16 cellular contexts compared by ENCODE assay signal in the genomic region with DNA sequence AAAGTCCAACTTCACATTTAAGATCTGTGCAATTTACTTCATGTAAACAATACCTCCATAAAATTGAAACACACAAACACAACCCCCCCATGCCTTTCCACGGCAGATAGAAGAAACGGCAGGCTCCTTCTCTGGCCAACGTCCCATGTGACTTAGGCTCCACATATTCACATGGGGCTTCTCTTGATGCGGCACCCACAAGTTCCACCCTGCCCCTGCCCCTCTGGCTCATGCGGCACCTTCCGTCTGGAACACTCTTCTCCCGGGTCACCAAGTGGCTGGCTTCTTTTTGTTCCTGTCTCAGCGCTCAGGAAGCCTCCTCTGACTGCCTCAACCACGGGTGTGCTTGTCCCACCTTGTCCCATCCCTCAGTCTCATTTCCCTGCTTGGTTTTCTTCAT. TPM values are rescaled to one million over a fixed set of nuclear protein-coding genes. Genes with fewer than 3 reads are reported as not detected.
DNase-seq lines count a peak whose midpoint lies in the region; ATAC-seq and TF ChIP-seq lines count a peak whose summit lies in the region.
"Had no signal": no experiment of that assay in that cellular context is flagged by ENCODE, and none has a peak within 500 bp of the region (broad histone marks: within the 10 kb centered on the region; RNA-seq: fewer than 3 reads in every experiment).

No MANE protein-coding gene starts in this region.

- H3K4me1 ChIP-seq in CD8-positive, alpha-beta T cell (ENCODE audit: insufficient read depth, low read length) = peaks cover 8% of the 10 kb centered on the region

- H3K4me3 Mint-ChIP-seq in activated naive CD4-positive, alpha-beta T cell treated with anti-CD3 and anti-CD28 coated beads, Interleukin-2, amount 50 U/mL, for 24 hours = no peak overlapping the region
- no peak overlapping the region for H3K4me3 Mint-ChIP-seq in activated naive CD4-positive, alpha-beta T cell treated with anti-CD3 and anti-CD28 coated beads, Interleukin-2, amount 10 ng/mL, durations not matched to agents 7 days and 5 days
- no peak overlapping the region for H3K4me3 Mint-ChIP-seq in CD8-positive, alpha-beta T cell
- H3K4me3 Mint-ChIP-seq in T-helper 17 cell = no peak overlapping the region
- no peak overlapping the region for H3K4me3 Mint-ChIP-seq in nephron progenitor cell
- H3K4me3 Mint-ChIP-seq: CD4-positive, alpha-beta memory T cell; HFFc6 had no signal

- ATAC-seq in CD8-positive, alpha-beta T cell = no peak
- ATAC-seq in T-helper 17 cell = no peak
- ATAC-seq in GM21367 (IDR thresholded peaks at IDR 0.05; ENCODE audit: unreplicated experiment) = no peak
- ATAC-seq in HG02840 (IDR thresholded peaks at IDR 0.05; ENCODE audit: low FRiP score, unreplicated experiment) = no peak

- H3K36me3 ChIP-seq in CD8-positive, alpha-beta T cell (ENCODE audit: insufficient read depth, low read length) = no peaks in the 10 kb centered on the region

- peak overlapping the region; percentile 32 for H3K27ac Mint-ChIP-seq in activated naive CD4-positive, alpha-beta T cell treated with anti-CD3 and anti-CD28 coated beads, Interleukin-2, amount 50 U/mL, for 24 hours
- no peak overlapping the region for H3K27ac Mint-ChIP-seq in activated naive CD4-positive, alpha-beta T cell treated with anti-CD3 and anti-CD28 coated beads, Interleukin-2, amount 10 ng/mL, durations not matched to agents 7 days and 5 days
- peak overlapping the region; percentile 47 for H3K27ac Mint-ChIP-seq in CD8-positive, alpha-beta T cell
- H3K27ac Mint-ChIP-seq in T-helper 17 cell (peak overlapping the region; percentile 70), nephron progenitor cell (peak overlapping the region; percentile 16)
- H3K27ac Mint-ChIP-seq: HFFc6 had no signal

- DNase-seq in activated naive CD4-positive, alpha-beta T cell treated with anti-CD3 and anti-CD28 coated beads, Interleukin-2, amount 10 ng/mL, durations not matched to agents 7 days and 5 days = no peak
- DNase-seq in CD8-positive, alpha-beta T cell = no peak
- no peak for DNase-seq in T-helper 17 cell
- no peak for DNase-seq in nephron progenitor cell
- DNase-seq in NCI-H146 treated with DMSO at 0.1 percent for 48 hours (lab: John Stamatoyannopoulos, UW; ENCODE audit: unreplicated experiment) = no peak
- DNase-seq: AML-193; CD4-positive, alpha-beta memory T cell; HFFc6; Kasumi-1; NCI-H1930; NCI-H2171; NCI-H510A; SHP77 treated with DMSO at 0.1 percent for 48 hours had no signal

- intact Hi-C loops in CD8-positive, alpha-beta T cell (cut with DNase I, micrococcal nuclease) = no loop called here

- no peak overlapping the region for H3K27ac ChIP-seq in CD8-positive, alpha-beta T cell (ENCODE audit: low read depth, low read length)

- H3K36me3 Mint-ChIP-seq in activated naive CD4-positive, alpha-beta T cell treated with anti-CD3 and anti-CD28 coated beads, Interleukin-2, amount 50 U/mL, for 24 hours = peaks cover 5% of the 10 kb centered on the region
- H3K36me3 Mint-ChIP-seq in activated naive CD4-positive, alpha-beta T cell treated with anti-CD3 and anti-CD28 coated beads, Interleukin-2, amount 10 ng/mL, durations not matched to agents 7 days and 5 days = peaks cover 2% of the 10 kb centered on the region
- peaks cover 12% of the 10 kb centered on the region for H3K36me3 Mint-ChIP-seq in CD8-positive, alpha-beta T cell
- H3K36me3 Mint-ChIP-seq in T-helper 17 cell (ENCODE audit: low read depth) (peaks cover 2% of the 10 kb centered on the region), nephron progenitor cell (ENCODE audit: low read depth) (no peaks in the 10 kb centered on the region)

- no peaks in the 10 kb centered on the region for H3K27me3 Mint-ChIP-seq in activated naive CD4-positive, alpha-beta T cell treated with anti-CD3 and anti-CD28 coated beads, Interleukin-2, amount 50 U/mL, for 24 hours
- H3K27me3 Mint-ChIP-seq in activated naive CD4-positive, alpha-beta T cell treated with anti-CD3 and anti-CD28 coated beads, Interleukin-2, amount 10 ng/mL, durations not matched to agents 7 days and 5 days = no peaks in the 10 kb centered on the region
- H3K27me3 Mint-ChIP-seq in CD8-positive, alpha-beta T cell (ENCODE audit: low read depth) = no peaks in the 10 kb centered on the region
- H3K27me3 Mint-ChIP-seq in T-helper 17 cell = no peaks in the 10 kb centered on the region
- H3K27me3 Mint-ChIP-seq in nephron progenitor cell (ENCODE audit: low read depth, poor library complexity) = peaks cover 3% of the 10 kb centered on the region
- H3K27me3 Mint-ChIP-seq: CD4-positive, alpha-beta memory T cell had no signal

- H3K9me3 Mint-ChIP-seq in activated naive CD4-positive, alpha-beta T cell treated with anti-CD3 and anti-CD28 coated beads, Interleukin-2, amount 50 U/mL, for 24 hours = no peaks in the 10 kb centered on the region
- H3K9me3 Mint-ChIP-seq in activated naive CD4-positive, alpha-beta T cell treated with anti-CD3 and anti-CD28 coated beads, Interleukin-2, amount 10 ng/mL, durations not matched to agents 7 days and 5 days = no peaks in the 10 kb centered on the region
- no peaks in the 10 kb centered on the region for H3K9me3 Mint-ChIP-seq in CD8-positive, alpha-beta T cell
- no peaks in the 10 kb centered on the region for H3K9me3 Mint-ChIP-seq in nephron progenitor cell
- H3K9me3 Mint-ChIP-seq: CD4-positive, alpha-beta memory T cell; HFFc6 had no signal

- CTCF ChIA-PET in activated naive CD4-positive, alpha-beta T cell treated with anti-CD3 and anti-CD28 coated beads, Interleukin-2, amount 10 ng/mL, durations not matched to agents 7 days and 5 days (lab: Charles Lee) = interaction anchor here (2.5 kb wide), 1 partner anchor 19 kb away, joined by 8 read pairs; no protein-coding TSS in a partner anchor
- CTCF ChIA-PET in CD8-positive, alpha-beta T cell (lab: Charles Lee) = no interaction called here

- H3K4me1 Mint-ChIP-seq in activated naive CD4-positive, alpha-beta T cell treated with anti-CD3 and anti-CD28 coated beads, Interleukin-2, amount 50 U/mL, for 24 hours = peaks cover 41% of the 10 kb centered on the region
- peaks cover 28% of the 10 kb centered on the region for H3K4me1 Mint-ChIP-seq in activated naive CD4-positive, alpha-beta T cell treated with anti-CD3 and anti-CD28 coated beads, Interleukin-2, amount 10 ng/mL, durations not matched to agents 7 days and 5 days
- peaks cover 28% of the 10 kb centered on the region for H3K4me1 Mint-ChIP-seq in CD8-positive, alpha-beta T cell (ENCODE audit: low read depth)
- H3K4me1 Mint-ChIP-seq in T-helper 17 cell (peaks cover 34% of the 10 kb centered on the region), nephron progenitor cell (peaks cover 20% of the 10 kb centered on the region)

- TF ChIP-seq CTCF in CD8-positive, alpha-beta T cell (IDR thresholded peaks at IDR 0.05) = no peak
- TF ChIP-seq CTCF in nephron progenitor cell (IDR thresholded peaks at IDR 0.05) = no peak

- H3K4me3 ChIP-seq in CD8-positive, alpha-beta T cell (ENCODE audit: low read depth, low read length) = no peak overlapping the region

- POLR2A ChIA-PET in CD8-positive, alpha-beta T cell (lab: Charles Lee) = no interaction called here

- no peaks in the 10 kb centered on the region for H3K27me3 ChIP-seq in CD8-positive, alpha-beta T cell (ENCODE audit: insufficient read depth, low read length)

- no peaks in the 10 kb centered on the region for H3K9me3 ChIP-seq in CD8-positive, alpha-beta T cell (ENCODE audit: low read length)
- no peaks in the 10 kb centered on the region for H3K9me3 ChIP-seq in T-helper 17 cell (ENCODE audit: control insufficient read depth, low read length, poor library complexity, severe bottlenecking)

RNA-seq across cellular contexts. Expression of a gene that starts 25.6 kb away (rescaled TPM):
- 10 to 100 TPM; 29.1 to 35.9 TPM for total RNA-seq in CD8-positive, alpha-beta T cell
- total RNA-seq in T-helper 17 cell = 10 to 100 TPM; 41.1 to 42.6 TPM

RNA-seq across cellular contexts. Expression of a gene that starts 36.9 kb away (rescaled TPM):
- 1 to 10 TPM; 3.4 to 6.7 TPM for total RNA-seq in CD8-positive, alpha-beta T cell
- total RNA-seq in T-helper 17 cell = 10 to 100 TPM; 12.3 to 16.0 TPM

RNA-seq across cellular contexts. Expression of a gene that starts 41.3 kb away (rescaled TPM):
- total RNA-seq in CD8-positive, alpha-beta T cell = 10 to 100 TPM; 26.4 to 28.4 TPM
- 10 to 100 TPM; 25.8 to 40.6 TPM for total RNA-seq in T-helper 17 cell
